Comparison of ENCODE assay signal across 1 cellular context in genomic region chr2:147231081-147231480, GRCh38.
TF ChIP-seq lines count a peak whose summit lies in the region.

No MANE protein-coding gene starts in this region.

TF ChIP-seq in H1, 55 proteins besides CTCF, POLR2A, EP300 and RAD21 (continued from another document):
- TF ChIP-seq CHD7 (IDR thresholded peaks at IDR 0.05; ENCODE audit: insufficient replicate concordance, low read length) (no peak), RBBP5 (IDR thresholded peaks at IDR 0.05; ENCODE audit: borderline replicate concordance, low read depth, low read length) (no peak), RFX5 (IDR thresholded peaks at IDR 0.05; ENCODE audit: borderline replicate concordance, low read depth, low read length) (no peak), BRCA1 (IDR thresholded peaks at IDR 0.05; ENCODE audit: low read depth, low read length) (no peak), TAF7 (optimal IDR thresholded peaks at IDR 0.05; ENCODE audit: borderline replicate concordance, low read depth, low read length) (no peak), CREB1 (IDR thresholded peaks at IDR 0.05) (no peak), ATF3 (IDR thresholded peaks at IDR 0.05; ENCODE audit: insufficient read depth, low read depth, low read length) (no peak), HDAC2 (IDR thresholded peaks at IDR 0.05; ENCODE audit: borderline replicate concordance in 1 of 2, low read depth in 2 of 2, low read length in 2 of 2) (no peak), NRF1 (IDR thresholded peaks at IDR 0.05; ENCODE audit: low read depth, low read length) (no peak), GABPA (IDR thresholded peaks at IDR 0.05; ENCODE audit: borderline replicate concordance, insufficient read depth, low read length) (no peak), SP1 (IDR thresholded peaks at IDR 0.05; ENCODE audit: low read depth, low read length) (no peak), ZNF274 (IDR thresholded peaks at IDR 0.05; ENCODE audit: borderline replicate concordance, extremely low read depth, low read length) (no peak)
